14 cellular contexts compared by ENCODE assay signal in genomic region chr2:10845640-10846039, GRCh38.
"Had no signal": no experiment of that assay in that cellular context is flagged by ENCODE, and none has a peak within 500 bp of the region (broad histone marks: within the 10 kb centered on the region; RNA-seq: fewer than 3 reads in every experiment).

No MANE protein-coding gene starts in this region.

- H3K27me3 ChIP-seq: cardiac muscle cell, upper lobe of left lung had no signal

- H3K36me3 ChIP-seq: cardiac muscle cell, left lung, suprapubic skin, upper lobe of left lung had no signal

- H3K27ac ChIP-seq: cardiac muscle cell, left lung, suprapubic skin, upper lobe of left lung had no signal

- ATAC-seq: activated CD8-positive, alpha-beta T cell treated with anti-CD3 and anti-CD28 coated beads, Interleukin-2, amount 10 ng/mL, durations not matched to agents 7 days and 5 days; left lung had no signal

- H3K4me1 ChIP-seq: left lung had no signal

- H3K4me3 Mint-ChIP-seq: activated CD8-positive, alpha-beta T cell treated with anti-CD3 and anti-CD28 coated beads, Interleukin-2, amount 10 ng/mL, durations not matched to agents 7 days and 5 days; activated naive CD4-positive, alpha-beta T cell treated with anti-CD3 and anti-CD28 coated beads for 36 hours; activated T-helper 1 cell treated with anti-CD3 and anti-CD28 coated beads, Interleukin-12 subunit alpha, Interleukin-12 subunit beta, Interleukin-2, Interleukin-4 antibody, amounts not matched to agents 30 ng/mL and 10 ng/mL and 1 ng/mL, durations not matched to agents 14 hours and 24 hours and 36 hours; nephron; T-helper 1 cell treated with Interleukin-12 subunit alpha and Interleukin-12 subunit beta and Interleukin-4 antibody, amounts not matched to agents 30 μg/mL and 1 μg/mL, for 36 hours had no signal

- DNase-seq: activated CD4-positive, alpha-beta T cell treated with anti-CD3 and anti-CD28 coated beads for 4 hours; activated CD8-positive, alpha-beta memory T cell treated with anti-CD3 and anti-CD28 coated beads, Interleukin-2, amount 50 U/mL, for 48 hours; activated CD8-positive, alpha-beta T cell treated with anti-CD3 and anti-CD28 coated beads, Interleukin-2, amount 10 ng/mL, durations not matched to agents 7 days and 5 days; activated naive CD4-positive, alpha-beta T cell treated with anti-CD3 and anti-CD28 coated beads for 36 hours; erythroblast; left lung; mesenchymal stem cell had no signal

- H3K27ac Mint-ChIP-seq: activated CD8-positive, alpha-beta T cell treated with anti-CD3 and anti-CD28 coated beads, Interleukin-2, amount 10 ng/mL, durations not matched to agents 7 days and 5 days; activated naive CD4-positive, alpha-beta T cell treated with anti-CD3 and anti-CD28 coated beads for 36 hours; activated T-helper 1 cell treated with anti-CD3 and anti-CD28 coated beads, Interleukin-12 subunit alpha, Interleukin-12 subunit beta, Interleukin-2, Interleukin-4 antibody, amounts not matched to agents 30 ng/mL and 10 ng/mL and 1 ng/mL, durations not matched to agents 14 hours and 24 hours and 36 hours; nephron; T-helper 1 cell treated with Interleukin-12 subunit alpha and Interleukin-12 subunit beta and Interleukin-4 antibody, amounts not matched to agents 30 μg/mL and 1 μg/mL, for 36 hours had no signal

- H3K4me3 ChIP-seq: cardiac muscle cell, left lung, smooth muscle cell, suprapubic skin, upper lobe of left lung had no signal
